In the genomic region with DNA sequence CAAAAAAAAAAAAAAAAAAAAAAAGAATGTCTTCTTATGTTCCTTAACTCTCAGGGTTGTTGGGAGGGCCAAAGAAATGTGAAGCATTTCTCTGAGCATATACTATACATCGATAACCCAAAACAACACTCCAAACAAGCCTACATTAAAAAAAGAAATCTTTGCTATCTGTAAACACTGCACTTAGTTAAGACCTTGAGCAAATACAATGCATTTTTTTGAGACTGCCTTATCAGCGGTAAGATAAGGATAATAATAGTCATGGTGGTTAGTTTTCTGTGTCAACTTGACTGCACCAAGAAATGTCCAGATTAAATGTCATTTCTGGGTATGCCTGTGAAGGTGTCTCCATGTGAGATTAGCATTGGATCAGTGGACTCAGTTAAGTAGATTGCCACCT, we compare ENCODE assay signal across 17 cellular contexts.
"Had no signal": no experiment of that assay in that cellular context is flagged by ENCODE, and none has a peak within 500 bp of the region (broad histone marks: within the 10 kb centered on the region; RNA-seq: fewer than 3 reads in every experiment).

No MANE protein-coding gene starts in this region.

- H3K27me3 Mint-ChIP-seq: effector memory CD8-positive, alpha-beta T cell; naive thymus-derived CD4-positive, alpha-beta T cell had no signal

- H3K36me3 ChIP-seq: esophagus muscularis mucosa, gastroesophageal sphincter, heart left ventricle, left lung, lower lobe of right lung had no signal

- H3K4me1 ChIP-seq: esophagus muscularis mucosa, foreskin keratinocyte, gastroesophageal sphincter, heart left ventricle, left lung, lower lobe of right lung had no signal

- H3K4me3 ChIP-seq: coronary artery, dorsolateral prefrontal cortex, esophagus muscularis mucosa, gastroesophageal sphincter, heart left ventricle, left lung, lower lobe of right lung had no signal

- H3K9me3 Mint-ChIP-seq: effector memory CD8-positive, alpha-beta T cell had no signal

- H3K4me1 Mint-ChIP-seq: naive thymus-derived CD4-positive, alpha-beta T cell had no signal

- H3K9me3 ChIP-seq: esophagus muscularis mucosa, gastroesophageal sphincter, heart left ventricle, left lung, lower lobe of right lung had no signal

- H3K36me3 Mint-ChIP-seq: naive thymus-derived CD4-positive, alpha-beta T cell had no signal

- H3K27ac ChIP-seq: coronary artery, dorsolateral prefrontal cortex, esophagus muscularis mucosa, foreskin keratinocyte, gastroesophageal sphincter, heart left ventricle, left lung, lower lobe of right lung had no signal

- H3K27me3 ChIP-seq: dorsolateral prefrontal cortex, esophagus muscularis mucosa, foreskin keratinocyte, gastroesophageal sphincter, heart left ventricle, left lung had no signal

- DNase-seq: dermis blood vessel endothelial cell; dorsolateral prefrontal cortex; effector CD4-positive, alpha-beta T cell; effector memory CD8-positive, alpha-beta T cell; foreskin keratinocyte; heart left ventricle; hippocampal formation; left cardiac atrium; left lung; left ventricle myocardium superior; lower lobe of right lung; mesenchymal stem cell; midbrain; naive thymus-derived CD4-positive, alpha-beta T cell had no signal

- H3K4me3 Mint-ChIP-seq: effector memory CD8-positive, alpha-beta T cell; naive thymus-derived CD4-positive, alpha-beta T cell had no signal

- H3K27ac Mint-ChIP-seq: effector memory CD8-positive, alpha-beta T cell; naive thymus-derived CD4-positive, alpha-beta T cell had no signal
